30 cellular contexts compared by ENCODE assay signal in the genomic region with DNA sequence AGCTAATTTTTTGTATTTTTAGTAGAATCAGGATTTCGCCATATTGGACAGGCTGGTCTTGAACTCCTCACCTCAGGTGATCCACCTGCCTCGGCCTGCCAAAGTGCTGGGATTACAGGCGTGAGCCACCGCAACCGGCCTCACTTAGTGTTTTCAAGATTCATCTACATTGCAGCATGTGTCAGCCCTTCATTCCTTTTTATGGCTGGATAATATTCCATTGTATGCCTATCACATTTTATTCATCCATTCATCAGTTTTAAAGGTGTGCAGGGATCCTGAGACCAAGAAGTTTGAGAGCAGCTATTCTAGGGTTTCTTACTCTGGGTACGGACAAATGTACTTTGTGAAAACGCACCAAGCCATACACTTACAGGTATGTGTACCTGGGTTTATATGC. TPM values are rescaled to one million over a fixed set of nuclear protein-coding genes. Genes with fewer than 3 reads are reported as not detected.
"Had no signal": no experiment of that assay in that cellular context is flagged by ENCODE, and none has a peak within 500 bp of the region (broad histone marks: within the 10 kb centered on the region; RNA-seq: fewer than 3 reads in every experiment).

No MANE protein-coding gene starts in this region.

- FAIRE-seq: small intestine had no signal

- H3K4me3 Mint-ChIP-seq: naive thymus-derived CD4-positive, alpha-beta T cell; natural killer cell; nephron; neural progenitor cell; stimulated activated memory B cell treated with anti-CD40 and anti-IgM and Interleukin-4, amounts not matched to agents 10 μg/mL and 1 μg/mL and 100 μg/mL, for 72 hours; stimulated activated naive CD8-positive, alpha-beta T cell treated with anti-CD3 and anti-CD28 coated beads, Interleukin-15, amount 100 ng/mL, for 72 hours; type B pancreatic cell had no signal

- H3K27me3 Mint-ChIP-seq: naive thymus-derived CD4-positive, alpha-beta T cell; stimulated activated memory B cell treated with anti-CD40 and anti-IgM and Interleukin-4, amounts not matched to agents 10 μg/mL and 1 μg/mL and 100 μg/mL, for 72 hours; stimulated activated naive CD8-positive, alpha-beta T cell treated with anti-CD3 and anti-CD28 coated beads, Interleukin-15, amount 100 ng/mL, for 72 hours; type B pancreatic cell had no signal

- H3K9me3 ChIP-seq: ovary, prostate gland, right lobe of liver, sigmoid colon, suprapubic skin, testis, tibial artery, transverse colon, upper lobe of right lung, uterus had no signal

- H3K4me1 Mint-ChIP-seq: stimulated activated naive CD8-positive, alpha-beta T cell treated with anti-CD3 and anti-CD28 coated beads, Interleukin-15, amount 100 ng/mL, for 72 hours had no signal

- H3K9me3 Mint-ChIP-seq: naive thymus-derived CD4-positive, alpha-beta T cell; natural killer cell; nephron; neural progenitor cell; stimulated activated memory B cell treated with anti-CD40 and anti-IgM and Interleukin-4, amounts not matched to agents 10 μg/mL and 1 μg/mL and 100 μg/mL, for 72 hours; stimulated activated naive CD8-positive, alpha-beta T cell treated with anti-CD3 and anti-CD28 coated beads, Interleukin-15, amount 100 ng/mL, for 72 hours; type B pancreatic cell had no signal

- H3K4me1 ChIP-seq: neural progenitor cell, parathyroid adenoma, prostate gland, right lobe of liver, suprapubic skin, tibial artery, transverse colon, upper lobe of right lung, uterus had no signal

- H3K4me2 ChIP-seq: neural progenitor cell had no signal

- H3K4me3 ChIP-seq: neural progenitor cell, ovary, prostate gland, right lobe of liver, sigmoid colon, suprapubic skin, testis, tibial artery, transverse colon, upper lobe of right lung, uterus had no signal

- DNase-seq: naive thymus-derived CD4-positive, alpha-beta T cell; natural killer cell; occipital lobe; ovary; retina; right cardiac atrium; right lobe of liver; sigmoid colon; small intestine; stimulated activated CD4-positive, alpha-beta T cell treated with anti-CD3 and anti-CD28 coated beads, Interleukin-15, amount 100 ng/mL, for 24 hours; stimulated activated CD4-positive, alpha-beta T cell treated with anti-CD3 and anti-CD28 coated beads, Interleukin-4, amount 100 ng/mL, for 1 hour; stimulated activated CD4-positive, alpha-beta T cell treated with anti-CD3 and anti-CD28 coated beads, Interleukin-4, amount 100 ng/mL, for 4 hours; stimulated activated CD8-positive, alpha-beta memory T cell treated with anti-CD3 and anti-CD28 coated beads, Interleukin-4, amount 100 ng/mL, for 48 hours; stimulated activated naive CD4-positive, alpha-beta T cell; stimulated activated naive CD8-positive, alpha-beta T cell treated with anti-CD3 and anti-CD28 coated beads, Interleukin-15, amount 100 ng/mL, for 72 hours; stimulated activated naive CD8-positive, alpha-beta T cell treated with anti-CD3 and anti-CD28 coated beads, Interleukin-15, Interleukin-2, amounts not matched to agents 100 U/mL and 50 U/mL, for 24 hours; substantia nigra; testis; tibial artery; transverse colon; upper lobe of right lung; uterus had no signal

- H3K27ac Mint-ChIP-seq: nephron; neural progenitor cell; stimulated activated memory B cell treated with anti-CD40 and anti-IgM and Interleukin-4, amounts not matched to agents 10 μg/mL and 1 μg/mL and 100 μg/mL, for 72 hours; stimulated activated naive CD8-positive, alpha-beta T cell treated with anti-CD3 and anti-CD28 coated beads, Interleukin-15, amount 100 ng/mL, for 72 hours; type B pancreatic cell had no signal

- H3K27ac ChIP-seq: neural progenitor cell, ovary, parathyroid adenoma, prostate gland, right lobe of liver, sigmoid colon, suprapubic skin, testis, tibial artery, transverse colon, upper lobe of right lung, uterus had no signal

- H3K36me3 ChIP-seq: neural progenitor cell, ovary, prostate gland, uterus had no signal

- ATAC-seq: naive thymus-derived CD4-positive, alpha-beta T cell; natural killer cell; right cardiac atrium; right lobe of liver; stimulated activated memory B cell treated with anti-CD40 and anti-IgM and Interleukin-4, amounts not matched to agents 10 μg/mL and 1 μg/mL and 100 μg/mL, for 72 hours; stimulated activated naive CD8-positive, alpha-beta T cell treated with anti-CD3 and anti-CD28 coated beads, Interleukin-15, amount 100 ng/mL, for 72 hours; stimulated activated naive CD8-positive, alpha-beta T cell treated with anti-CD3 and anti-CD28 coated beads, Interleukin-15, Interleukin-2, amounts not matched to agents 100 U/mL and 50 U/mL, for 24 hours; upper lobe of right lung had no signal

RNA-seq across cellular contexts. Expression of a gene that starts 42.7 kb away (rescaled TPM):
- polyA plus RNA-seq: neural cell had no signal
